8 cellular contexts compared by ENCODE assay signal in the genomic region with DNA sequence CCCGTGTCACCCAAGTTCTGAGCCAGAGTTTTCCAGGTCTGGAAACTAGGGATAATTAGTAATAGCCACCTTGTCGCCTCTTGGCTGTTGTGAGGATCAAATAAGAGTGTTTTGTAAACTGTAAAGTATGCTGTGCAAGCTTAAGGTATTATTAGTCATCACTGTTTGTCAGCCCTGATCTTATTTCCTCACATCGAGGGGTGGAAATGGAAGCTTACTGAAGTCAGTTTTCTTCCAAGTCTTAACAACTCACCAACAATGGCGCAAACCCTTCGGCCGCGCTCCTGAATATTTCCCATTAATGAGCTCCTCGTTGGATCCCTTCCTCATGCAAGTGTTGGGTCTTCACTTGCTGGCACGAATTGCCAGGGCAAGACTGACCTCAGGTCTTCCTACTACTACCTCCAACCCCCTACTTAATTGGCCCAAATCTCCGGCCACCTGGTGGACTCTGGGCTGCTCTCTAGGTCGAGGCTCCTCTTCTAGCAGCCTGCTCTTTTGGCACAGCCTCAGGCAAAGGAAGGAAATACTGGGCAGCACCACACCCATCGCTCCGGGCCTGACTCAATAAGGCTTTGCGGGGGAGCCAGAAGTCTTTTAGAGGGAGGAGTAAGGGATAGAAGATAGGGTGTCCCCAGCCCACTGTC. TPM values are rescaled to one million over a fixed set of nuclear protein-coding genes. Genes with fewer than 3 reads are reported as not detected.
DNase-seq lines count a peak whose midpoint lies in the region; ATAC-seq lines count a peak whose summit lies in the region.

No MANE protein-coding gene starts in this region.

- H3K4me3 Mint-ChIP-seq in effector memory CD8-positive, alpha-beta T cell: peak overlapping the region; percentile 97

- H3K4me2 ChIP-seq in neuronal stem cell (ENCODE audit: insufficient read depth, low read length, poor library complexity, severe bottlenecking): no peak overlapping the region

- no peak overlapping the region for H2BK12ac ChIP-seq in neuronal stem cell (ENCODE audit: low read length)

- H3K27ac Mint-ChIP-seq in effector memory CD8-positive, alpha-beta T cell: peak overlapping the region; percentile 99

- H3K4me3 ChIP-seq in neuronal stem cell (ENCODE audit: low read length in 2 of 2): peak overlapping the region in 1 of 2 donors; percentile 76

- ATAC-seq in effector memory CD8-positive, alpha-beta T cell (replicated peaks): peak; percentile 3

- H3K9ac ChIP-seq in neuronal stem cell (ENCODE audit: low read depth, low read length, poor library complexity): no peak overlapping the region

- H2BK5ac ChIP-seq in neuronal stem cell (ENCODE audit: low read length): no peak overlapping the region

- peak overlapping the region; percentile 92 for H2AFZ ChIP-seq in neuronal stem cell (ENCODE audit: low read length)

- no peaks in the 10 kb centered on the region for H3K27me3 ChIP-seq in neuronal stem cell (ENCODE audit: control insufficient read depth in 3 of 3, insufficient read depth in 3 of 3, low read depth in 1 of 3, low read length in 3 of 3)

- no peak overlapping the region for H3K23ac ChIP-seq in neuronal stem cell (ENCODE audit: low read depth, low read length, poor library complexity)

- H2BK15ac ChIP-seq in neuronal stem cell (ENCODE audit: low read length): no peak overlapping the region

- H3K36me3 Mint-ChIP-seq in effector memory CD8-positive, alpha-beta T cell (ENCODE audit: insufficient read depth): peaks cover 69% of the 10 kb centered on the region

- no peaks in the 10 kb centered on the region for H3K9me3 ChIP-seq in neuronal stem cell (replicated peaks in 1 of 2; ENCODE audit: control insufficient read depth in 2 of 2, insufficient read depth in 1 of 2, low read depth in 1 of 2, low read length in 2 of 2)

- H4K91ac ChIP-seq in neuronal stem cell (ENCODE audit: low read depth, low read length, poor library complexity): no peak overlapping the region

- WGBS in neuronal stem cell (ENCODE audit: extremely low coverage in 2 of 2, insufficient read length in 2 of 2, insufficient replicate concordance in 1 of 2), 2 donors: no CpG with 5 or more reads among the region's 14 CpGs

- no peaks in the 10 kb centered on the region for H3K27me3 Mint-ChIP-seq in effector memory CD8-positive, alpha-beta T cell

- DNase-seq in NCI-H2196 (lab: John Stamatoyannopoulos, UW; ENCODE audit: unreplicated experiment) (peak; percentile 50), NCI-H2196 treated with DMSO at 0.1 percent for 48 hours (lab: John Stamatoyannopoulos, UW; ENCODE audit: unreplicated experiment) (no peak), RPMI7951 (ENCODE audit: low read depth) (peak; percentile 67), neuronal stem cell (ENCODE audit: low spot score) (no peak), mucosa of gallbladder (ENCODE audit: low spot score) (no peak), kidney tubule cell (ENCODE audit: low spot score) (no peak)
- no peak for DNase-seq in effector memory CD8-positive, alpha-beta T cell
- no peak for DNase-seq in effector CD8-positive, alpha-beta T cell (lab: John Stamatoyannopoulos, UW)

- H4K8ac ChIP-seq in neuronal stem cell (ENCODE audit: low read depth, low read length): no peak overlapping the region

- H2BK120ac ChIP-seq in neuronal stem cell (ENCODE audit: low read depth, low read length): no peak overlapping the region

- H3K4me1 Mint-ChIP-seq in effector memory CD8-positive, alpha-beta T cell (ENCODE audit: low read depth in 2 of 2): peaks cover 43 to 49% of the 10 kb centered on the region in 2 donors

- no peak overlapping the region for H2AK5ac ChIP-seq in neuronal stem cell (ENCODE audit: low read depth, low read length)

- H3K9me3 Mint-ChIP-seq in effector memory CD8-positive, alpha-beta T cell: no peaks in the 10 kb centered on the region

- H3K14ac ChIP-seq in neuronal stem cell (ENCODE audit: low read length): no peak overlapping the region

- peaks cover 3 to 11% of the 10 kb centered on the region in 2 donors for H3K4me1 ChIP-seq in neuronal stem cell (ENCODE audit: control insufficient read depth in 2 of 2, insufficient read depth in 1 of 2, low read depth in 1 of 2, low read length in 2 of 2)

- H3K79me1 ChIP-seq in neuronal stem cell (ENCODE audit: low read depth, low read length): peaks cover 1% of the 10 kb centered on the region

- H3K36me3 ChIP-seq in neuronal stem cell (replicated peaks in 1 of 2; ENCODE audit: control insufficient read depth in 2 of 2, insufficient read depth in 2 of 2, low read length in 2 of 2): peaks cover 20 to 35% of the 10 kb centered on the region in 2 donors

- H3K4ac ChIP-seq in neuronal stem cell (ENCODE audit: low read length): no peak overlapping the region

- no peak overlapping the region for H3K18ac ChIP-seq in neuronal stem cell (ENCODE audit: low read length)

- H3K27ac ChIP-seq in neuronal stem cell (replicated peaks; ENCODE audit: low read length): no peak overlapping the region

RNA-seq across cellular contexts. Expression of a gene that starts 0.9 kb away (rescaled TPM):
- 52.0 and 63.8 TPM in 2 replicates for total RNA-seq in RPMI7951 (2014; rRNA removed; shearing (Covaris generic))
- 40.3 TPM for polyA plus RNA-seq in neuronal stem cell (2013, experiment 1 of 2)
- polyA plus RNA-seq in neuronal stem cell (2013, experiment 2 of 2): 40.1 TPM
- total RNA-seq in mucosa of gallbladder: 35.3 TPM

RNA-seq across cellular contexts. Expression of a gene that starts 30.7 kb away (rescaled TPM):
- 32.1 and 34.1 TPM in 2 replicates for total RNA-seq in RPMI7951 (2014; rRNA removed; shearing (Covaris generic))
- polyA plus RNA-seq in neuronal stem cell (2013, experiment 1 of 2): 36.3 TPM
- 37.9 TPM for polyA plus RNA-seq in neuronal stem cell (2013, experiment 2 of 2)
- 78.3 TPM for total RNA-seq in mucosa of gallbladder

RNA-seq across cellular contexts. Expression of a gene that starts 55.3 kb away (rescaled TPM):
- total RNA-seq in RPMI7951 (2014; rRNA removed; shearing (Covaris generic)): 3.5 and 5.3 TPM in 2 replicates
- 29.5 TPM for polyA plus RNA-seq in neuronal stem cell (2013, experiment 1 of 2)
- polyA plus RNA-seq in neuronal stem cell (2013, experiment 2 of 2): 29.5 TPM
- total RNA-seq in mucosa of gallbladder: 14.2 TPM

Comparison
In these comparisons a context has a peak if more than half of its experiments do, and no peak if none do; other contexts are left out.
1. DNase-seq: peak in NCI-H2196 (single experiment) and RPMI7951 (single experiment); none in NCI-H2196 treated with DMSO at 0.1 percent for 48 hours (single experiment), effector memory CD8-positive, alpha-beta T cell (0 of 3), neuronal stem cell (single experiment), effector CD8-positive, alpha-beta T cell (single experiment), mucosa of gallbladder (single experiment) and kidney tubule cell (single experiment).